ENCODE assay signal across 1 cellular context in the genomic region with DNA sequence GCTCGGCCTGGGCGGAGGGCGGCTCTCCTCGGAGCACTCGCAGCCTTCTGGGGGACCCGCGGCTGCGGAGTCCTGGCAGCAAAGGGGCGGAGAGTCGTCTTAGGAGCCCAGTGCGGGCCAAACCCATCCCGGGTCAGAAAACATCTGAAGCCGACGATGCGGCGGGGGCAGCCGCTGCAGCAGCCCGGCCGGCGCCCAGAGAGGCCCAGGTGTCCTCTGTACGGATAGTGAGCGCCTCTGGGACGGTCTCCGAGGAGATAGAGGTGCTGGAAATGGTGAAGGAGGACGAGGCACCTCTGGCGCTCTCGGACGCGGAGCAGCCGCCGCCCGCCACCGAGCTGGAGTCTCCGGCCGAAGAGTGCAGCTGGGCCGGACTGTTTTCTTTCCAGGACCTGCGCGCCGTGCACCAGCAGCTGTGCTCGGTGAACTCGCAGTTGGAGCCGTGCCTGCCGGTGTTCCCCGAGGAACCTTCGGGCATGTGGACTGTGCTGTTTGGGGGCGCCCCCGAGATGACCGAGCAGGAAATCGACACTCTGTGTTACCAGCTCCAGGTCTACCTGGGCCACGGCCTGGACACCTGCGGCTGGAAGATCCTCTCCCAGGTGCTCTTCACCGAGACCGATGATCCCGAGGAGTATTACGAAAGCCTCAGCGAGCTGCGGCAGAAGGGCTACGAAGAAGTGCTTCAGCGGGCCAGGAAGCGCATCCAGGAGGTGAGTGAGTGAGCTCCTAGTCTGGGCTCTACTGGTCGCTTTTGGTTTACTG.
TF ChIP-seq lines count a peak whose summit lies in the region.

No MANE protein-coding gene starts in this region.

TF ChIP-seq in HepG2, 621 proteins besides CTCF, POLR2A, EP300 and RAD21 (continued from another document and continues in another):
- peak; percentile 23; the same call in 1 of the 2 replicates for TF ChIP-seq ZNF710 (CRISPR knock-in tag; IDR thresholded peaks at IDR 0.05; ENCODE audit: borderline replicate concordance)
- TF ChIP-seq ZBTB7B (CRISPR knock-in tag; IDR thresholded peaks at IDR 0.05), result 0 out of 2 replicates have a peak, but pooled peaks have one; percentile 49
- TF ChIP-seq, protein P1, sequence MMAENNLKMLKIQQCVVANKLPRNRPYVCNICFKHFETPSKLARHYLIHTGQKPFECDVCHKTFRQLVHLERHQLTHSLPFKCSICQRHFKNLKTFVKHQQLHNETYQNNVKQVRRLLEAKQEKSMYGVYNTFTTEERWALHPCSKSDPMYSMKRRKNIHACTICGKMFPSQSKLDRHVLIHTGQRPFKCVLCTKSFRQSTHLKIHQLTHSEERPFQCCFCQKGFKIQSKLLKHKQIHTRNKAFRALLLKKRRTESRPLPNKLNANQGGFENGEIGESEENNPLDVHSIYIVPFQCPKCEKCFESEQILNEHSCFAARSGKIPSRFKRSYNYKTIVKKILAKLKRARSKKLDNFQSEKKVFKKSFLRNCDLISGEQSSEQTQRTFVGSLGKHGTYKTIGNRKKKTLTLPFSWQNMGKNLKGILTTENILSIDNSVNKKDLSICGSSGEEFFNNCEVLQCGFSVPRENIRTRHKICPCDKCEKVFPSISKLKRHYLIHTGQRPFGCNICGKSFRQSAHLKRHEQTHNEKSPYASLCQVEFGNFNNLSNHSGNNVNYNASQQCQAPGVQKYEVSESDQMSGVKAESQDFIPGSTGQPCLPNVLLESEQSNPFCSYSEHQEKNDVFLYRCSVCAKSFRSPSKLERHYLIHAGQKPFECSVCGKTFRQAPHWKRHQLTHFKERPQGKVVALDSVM (CRISPR knock-in tag; IDR thresholded peaks at IDR 0.05), result 0 out of 2 replicates have a peak, but pooled peaks have one; percentile 1
- peak; percentile 85 for TF ChIP-seq ZNF230 (CRISPR knock-in tag; IDR thresholded peaks at IDR 0.05)
- TF ChIP-seq ZNF598 (CRISPR knock-in tag; IDR thresholded peaks at IDR 0.05; ENCODE audit: borderline replicate concordance), result 0 out of 2 replicates have a peak, but pooled peaks have one; percentile 47
- TF ChIP-seq, protein P2, sequence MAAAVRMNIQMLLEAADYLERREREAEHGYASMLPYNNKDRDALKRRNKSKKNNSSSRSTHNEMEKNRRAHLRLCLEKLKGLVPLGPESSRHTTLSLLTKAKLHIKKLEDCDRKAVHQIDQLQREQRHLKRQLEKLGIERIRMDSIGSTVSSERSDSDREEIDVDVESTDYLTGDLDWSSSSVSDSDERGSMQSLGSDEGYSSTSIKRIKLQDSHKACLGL (CRISPR knock-in tag; IDR thresholded peaks at IDR 0.05), result 0 out of 2 replicates have a peak, but pooled peaks have one; percentile 17
- peak; percentile 60; the same call in 1 of the 2 replicates for TF ChIP-seq KLF12 (CRISPR knock-in tag; IDR thresholded peaks at IDR 0.05; ENCODE audit: borderline replicate concordance)
- TF ChIP-seq ASH2L (IDR thresholded peaks at IDR 0.05; ENCODE audit: insufficient read length, low read depth, low read length), result peak; percentile 52
- TF ChIP-seq AGO2 (optimal IDR thresholded peaks at IDR 0.05; ENCODE audit: low read depth, low read length), result no peak
- peak; percentile 29; the same call in 1 of the 2 replicates for TF ChIP-seq ZNF292 (CRISPR knock-in tag; IDR thresholded peaks at IDR 0.05; ENCODE audit: borderline replicate concordance, low read depth)
- no peak for TF ChIP-seq ISX (CRISPR knock-in tag; conservative IDR thresholded peaks at IDR 0.05)
- TF ChIP-seq SAP130 (CRISPR knock-in tag; IDR thresholded peaks at IDR 0.05; ENCODE audit: low read depth), result peak; percentile 83
- 0 out of 2 replicates have a peak, but pooled peaks have one; percentile 7 for TF ChIP-seq KAT8 (CRISPR knock-in tag; IDR thresholded peaks at IDR 0.05)
- TF ChIP-seq BCL6 (CRISPR knock-in tag; IDR thresholded peaks at IDR 0.05), result no peak
- TF ChIP-seq, protein P3, sequence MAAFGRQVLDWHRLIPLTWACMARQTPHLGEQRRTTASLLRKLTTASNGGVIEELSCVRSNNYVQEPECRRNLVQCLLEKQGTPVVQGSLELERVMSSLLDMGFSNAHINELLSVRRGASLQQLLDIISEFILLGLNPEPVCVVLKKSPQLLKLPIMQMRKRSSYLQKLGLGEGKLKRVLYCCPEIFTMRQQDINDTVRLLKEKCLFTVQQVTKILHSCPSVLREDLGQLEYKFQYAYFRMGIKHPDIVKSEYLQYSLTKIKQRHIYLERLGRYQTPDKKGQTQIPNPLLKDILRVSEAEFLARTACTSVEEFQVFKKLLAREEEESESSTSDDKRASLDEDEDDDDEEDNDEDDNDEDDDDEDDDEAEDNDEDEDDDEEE (CRISPR knock-in tag; IDR thresholded peaks at IDR 0.05), result peak; percentile 83
- TF ChIP-seq, protein P4, sequence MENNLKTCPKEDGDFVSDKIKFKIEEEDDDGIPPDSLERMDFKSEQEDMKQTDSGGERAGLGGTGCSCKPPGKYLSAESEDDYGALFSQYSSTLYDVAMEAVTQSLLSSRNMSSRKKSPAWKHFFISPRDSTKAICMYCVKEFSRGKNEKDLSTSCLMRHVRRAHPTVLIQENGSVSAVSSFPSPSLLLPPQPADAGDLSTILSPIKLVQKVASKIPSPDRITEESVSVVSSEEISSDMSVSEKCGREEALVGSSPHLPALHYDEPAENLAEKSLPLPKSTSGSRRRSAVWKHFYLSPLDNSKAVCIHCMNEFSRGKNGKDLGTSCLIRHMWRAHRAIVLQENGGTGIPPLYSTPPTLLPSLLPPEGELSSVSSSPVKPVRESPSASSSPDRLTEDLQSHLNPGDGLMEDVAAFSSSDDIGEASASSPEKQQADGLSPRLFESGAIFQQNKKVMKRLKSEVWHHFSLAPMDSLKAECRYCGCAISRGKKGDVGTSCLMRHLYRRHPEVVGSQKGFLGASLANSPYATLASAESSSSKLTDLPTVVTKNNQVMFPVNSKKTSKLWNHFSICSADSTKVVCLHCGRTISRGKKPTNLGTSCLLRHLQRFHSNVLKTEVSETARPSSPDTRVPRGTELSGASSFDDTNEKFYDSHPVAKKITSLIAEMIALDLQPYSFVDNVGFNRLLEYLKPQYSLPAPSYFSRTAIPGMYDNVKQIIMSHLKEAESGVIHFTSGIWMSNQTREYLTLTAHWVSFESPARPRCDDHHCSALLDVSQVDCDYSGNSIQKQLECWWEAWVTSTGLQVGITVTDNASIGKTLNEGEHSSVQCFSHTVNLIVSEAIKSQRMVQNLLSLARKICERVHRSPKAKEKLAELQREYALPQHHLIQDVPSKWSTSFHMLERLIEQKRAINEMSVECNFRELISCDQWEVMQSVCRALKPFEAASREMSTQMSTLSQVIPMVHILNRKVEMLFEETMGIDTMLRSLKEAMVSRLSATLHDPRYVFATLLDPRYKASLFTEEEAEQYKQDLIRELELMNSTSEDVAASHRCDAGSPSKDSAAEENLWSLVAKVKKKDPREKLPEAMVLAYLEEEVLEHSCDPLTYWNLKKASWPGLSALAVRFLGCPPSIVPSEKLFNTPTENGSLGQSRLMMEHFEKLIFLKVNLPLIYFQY (CRISPR knock-in tag; IDR thresholded peaks at IDR 0.05; ENCODE audit: borderline replicate concordance), result peak; percentile 28; the same call in 1 of the 2 replicates
- TF ChIP-seq ZFX (CRISPR knock-in tag; IDR thresholded peaks at IDR 0.05; ENCODE audit: low read depth), result peak; percentile 57; the same call in 1 of the 2 replicates
- TF ChIP-seq, protein P5, sequence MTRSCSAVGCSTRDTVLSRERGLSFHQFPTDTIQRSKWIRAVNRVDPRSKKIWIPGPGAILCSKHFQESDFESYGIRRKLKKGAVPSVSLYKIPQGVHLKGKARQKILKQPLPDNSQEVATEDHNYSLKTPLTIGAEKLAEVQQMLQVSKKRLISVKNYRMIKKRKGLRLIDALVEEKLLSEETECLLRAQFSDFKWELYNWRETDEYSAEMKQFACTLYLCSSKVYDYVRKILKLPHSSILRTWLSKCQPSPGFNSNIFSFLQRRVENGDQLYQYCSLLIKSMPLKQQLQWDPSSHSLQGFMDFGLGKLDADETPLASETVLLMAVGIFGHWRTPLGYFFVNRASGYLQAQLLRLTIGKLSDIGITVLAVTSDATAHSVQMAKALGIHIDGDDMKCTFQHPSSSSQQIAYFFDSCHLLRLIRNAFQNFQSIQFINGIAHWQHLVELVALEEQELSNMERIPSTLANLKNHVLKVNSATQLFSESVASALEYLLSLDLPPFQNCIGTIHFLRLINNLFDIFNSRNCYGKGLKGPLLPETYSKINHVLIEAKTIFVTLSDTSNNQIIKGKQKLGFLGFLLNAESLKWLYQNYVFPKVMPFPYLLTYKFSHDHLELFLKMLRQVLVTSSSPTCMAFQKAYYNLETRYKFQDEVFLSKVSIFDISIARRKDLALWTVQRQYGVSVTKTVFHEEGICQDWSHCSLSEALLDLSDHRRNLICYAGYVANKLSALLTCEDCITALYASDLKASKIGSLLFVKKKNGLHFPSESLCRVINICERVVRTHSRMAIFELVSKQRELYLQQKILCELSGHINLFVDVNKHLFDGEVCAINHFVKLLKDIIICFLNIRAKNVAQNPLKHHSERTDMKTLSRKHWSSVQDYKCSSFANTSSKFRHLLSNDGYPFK (CRISPR knock-in tag; IDR thresholded peaks at IDR 0.05; ENCODE audit: borderline replicate concordance), result peak; percentile 47; the same call in 1 of the 2 replicates
- peak; percentile 44; the same call in 1 of the 2 replicates for TF ChIP-seq PRMT3 (CRISPR knock-in tag; IDR thresholded peaks at IDR 0.05; ENCODE audit: borderline replicate concordance, low read depth)
- TF ChIP-seq ZNF605 (CRISPR knock-in tag; IDR thresholded peaks at IDR 0.05), result peak; percentile 41; the same call in 1 of the 2 replicates
- no peak for TF ChIP-seq LCORL (IDR thresholded peaks at IDR 0.05)
- peak; percentile 46 for TF ChIP-seq LCORL (CRISPR knock-in tag; IDR thresholded peaks at IDR 0.05)
- TF ChIP-seq, protein P6, sequence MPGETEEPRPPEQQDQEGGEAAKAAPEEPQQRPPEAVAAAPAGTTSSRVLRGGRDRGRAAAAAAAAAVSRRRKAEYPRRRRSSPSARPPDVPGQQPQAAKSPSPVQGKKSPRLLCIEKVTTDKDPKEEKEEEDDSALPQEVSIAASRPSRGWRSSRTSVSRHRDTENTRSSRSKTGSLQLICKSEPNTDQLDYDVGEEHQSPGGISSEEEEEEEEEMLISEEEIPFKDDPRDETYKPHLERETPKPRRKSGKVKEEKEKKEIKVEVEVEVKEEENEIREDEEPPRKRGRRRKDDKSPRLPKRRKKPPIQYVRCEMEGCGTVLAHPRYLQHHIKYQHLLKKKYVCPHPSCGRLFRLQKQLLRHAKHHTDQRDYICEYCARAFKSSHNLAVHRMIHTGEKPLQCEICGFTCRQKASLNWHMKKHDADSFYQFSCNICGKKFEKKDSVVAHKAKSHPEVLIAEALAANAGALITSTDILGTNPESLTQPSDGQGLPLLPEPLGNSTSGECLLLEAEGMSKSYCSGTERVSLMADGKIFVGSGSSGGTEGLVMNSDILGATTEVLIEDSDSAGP (CRISPR knock-in tag; IDR thresholded peaks at IDR 0.05; ENCODE audit: borderline replicate concordance), result peak; percentile 55; the same call in 1 of the 2 replicates
- peak; percentile 24; the same call in 1 of the 2 replicates for TF ChIP-seq BCL3 (CRISPR knock-in tag; IDR thresholded peaks at IDR 0.05)
- TF ChIP-seq RARA (CRISPR knock-in tag; IDR thresholded peaks at IDR 0.05), result no peak
- peak; percentile 30 for TF ChIP-seq ZEB1 (IDR thresholded peaks at IDR 0.05; ENCODE audit: insufficient replicate concordance, low read depth)
- 0 out of 2 replicates have a peak, but pooled peaks have one; percentile 33 for TF ChIP-seq MEF2D (CRISPR knock-in tag; IDR thresholded peaks at IDR 0.05)
- 0 out of 2 replicates have a peak, but pooled peaks have one; percentile 22 for TF ChIP-seq SRY (CRISPR knock-in tag; IDR thresholded peaks at IDR 0.05)
- 0 out of 2 replicates have a peak, but pooled peaks have one; percentile 15 for TF ChIP-seq ZNF501 (CRISPR knock-in tag; IDR thresholded peaks at IDR 0.05)
- peak; percentile 50; the same call in 1 of the 2 replicates for TF ChIP-seq ZNF768 (CRISPR knock-in tag; IDR thresholded peaks at IDR 0.05)
